10 cellular contexts compared by ENCODE assay signal in genomic region chr7:159070422-159071148, GRCh38.
DNase-seq lines count a peak whose midpoint lies in the region; ATAC-seq lines count a peak whose summit lies in the region.
"Had no signal": no experiment of that assay in that cellular context is flagged by ENCODE, and none has a peak within 500 bp of the region (broad histone marks: within the 10 kb centered on the region; RNA-seq: fewer than 3 reads in every experiment).

No MANE protein-coding gene starts in this region.

- no peaks in the 10 kb centered on the region for H3K27me3 ChIP-seq in mesenchymal stem cell (ENCODE audit: control insufficient read depth in 1 of 2, insufficient read depth in 1 of 2, low read length in 2 of 2)
- H3K27me3 ChIP-seq: testis had no signal

- H2BK15ac ChIP-seq in mesenchymal stem cell (ENCODE audit: low read depth, poor library complexity, severe bottlenecking): no peak overlapping the region

- intact Hi-C loops in activated T-helper 1 cell treated with anti-CD3 and anti-CD28 coated beads, Interleukin-12 subunit alpha, Interleukin-12 subunit beta, Interleukin-2, Interleukin-4 antibody, amounts not matched to agents 30 ng/mL and 10 ng/mL and 1 ng/mL, durations not matched to agents 14 hours and 24 hours and 36 hours (cut with micrococcal nuclease): loop anchor here (2.0 kb wide), 1 partner anchor 14 kb away; no protein-coding TSS in a partner anchor

- H3K23ac ChIP-seq in mesenchymal stem cell (ENCODE audit: low read length in 2 of 2): no peak overlapping the region

- H3K4ac ChIP-seq in mesenchymal stem cell (ENCODE audit: low read depth in 1 of 2, low read length in 2 of 2): no peak overlapping the region

- H3K14ac ChIP-seq in mesenchymal stem cell (ENCODE audit: low read length in 2 of 2): no peak overlapping the region

- H3K36me3 Mint-ChIP-seq in activated T-helper 1 cell treated with anti-CD3 and anti-CD28 coated beads, Interleukin-12 subunit alpha, Interleukin-12 subunit beta, Interleukin-2, Interleukin-4 antibody, amounts not matched to agents 30 ng/mL and 10 ng/mL and 1 ng/mL, durations not matched to agents 14 hours and 24 hours and 36 hours (ENCODE audit: low read depth): no peaks in the 10 kb centered on the region

- no peaks in the 10 kb centered on the region for H3K4me1 ChIP-seq in mesenchymal stem cell (ENCODE audit: control insufficient read depth, insufficient read depth, low read depth, low read length)

- H2AK5ac ChIP-seq in mesenchymal stem cell (ENCODE audit: low read length, severe bottlenecking): no peak overlapping the region

- H2AFZ ChIP-seq in mesenchymal stem cell (ENCODE audit: low read depth, low read length): no peak overlapping the region

- no peak overlapping the region for H3K4me2 ChIP-seq in mesenchymal stem cell (ENCODE audit: low read length, poor library complexity, severe bottlenecking)

- no peak overlapping the region for H3K27ac ChIP-seq in mesenchymal stem cell (ENCODE audit: low read length, poor library complexity, severe bottlenecking)
- H3K27ac ChIP-seq: testis had no signal

- H3K9ac ChIP-seq in mesenchymal stem cell (ENCODE audit: low read length): no peak overlapping the region

- H3K4me3 ChIP-seq in mesenchymal stem cell (ENCODE audit: insufficient read depth in 1 of 2, low read depth in 1 of 2, low read length in 2 of 2): no peak overlapping the region
- H3K4me3 ChIP-seq: testis had no signal

- no peaks in the 10 kb centered on the region for H3K9me3 ChIP-seq in mesenchymal stem cell (ENCODE audit: control insufficient read depth, low read length)
- H3K9me3 ChIP-seq: testis had no signal

- H3K27ac Mint-ChIP-seq in activated T-helper 1 cell treated with anti-CD3 and anti-CD28 coated beads, Interleukin-12 subunit alpha, Interleukin-12 subunit beta, Interleukin-2, Interleukin-4 antibody, amounts not matched to agents 30 ng/mL and 10 ng/mL and 1 ng/mL, durations not matched to agents 14 hours and 24 hours and 36 hours: peak overlapping the region; percentile 57

- 64% methylated on average over 17 of the region's 17 CpGs for WGBS in mesenchymal stem cell

- no peaks in the 10 kb centered on the region for H3K79me1 ChIP-seq in mesenchymal stem cell (replicated peaks; ENCODE audit: low read length, poor library complexity, severe bottlenecking)

- peaks cover 3% of the 10 kb centered on the region for H3K27me3 Mint-ChIP-seq in activated T-helper 1 cell treated with anti-CD3 and anti-CD28 coated beads, Interleukin-12 subunit alpha, Interleukin-12 subunit beta, Interleukin-2, Interleukin-4 antibody, amounts not matched to agents 30 ng/mL and 10 ng/mL and 1 ng/mL, durations not matched to agents 14 hours and 24 hours and 36 hours (ENCODE audit: insufficient read depth)

- no peak overlapping the region for H2BK5ac ChIP-seq in mesenchymal stem cell (ENCODE audit: low read depth, low read length, poor library complexity, severe bottlenecking)

- no peaks in the 10 kb centered on the region for H3K9me3 Mint-ChIP-seq in activated T-helper 1 cell treated with anti-CD3 and anti-CD28 coated beads, Interleukin-12 subunit alpha, Interleukin-12 subunit beta, Interleukin-2, Interleukin-4 antibody, amounts not matched to agents 30 ng/mL and 10 ng/mL and 1 ng/mL, durations not matched to agents 14 hours and 24 hours and 36 hours

- no peak overlapping the region for H4K8ac ChIP-seq in mesenchymal stem cell (ENCODE audit: low read length)

- DNase-seq in Daoy (ENCODE audit: low read depth) (peak; percentile 79), lung microvascular endothelial cell (ENCODE audit: low read depth in 2 of 2) (peak; percentile 5 to 18), SW 1271 (lab: John Stamatoyannopoulos, UW) (no peak), mesenchymal stem cell (no peak), nucleus accumbens (lab: John Stamatoyannopoulos, UW) (no peak)
- peak; percentile 21 for DNase-seq in activated T-helper 1 cell treated with anti-CD3 and anti-CD28 coated beads, Interleukin-12 subunit alpha, Interleukin-12 subunit beta, Interleukin-2, Interleukin-4 antibody, amounts not matched to agents 30 ng/mL and 10 ng/mL and 1 ng/mL, durations not matched to agents 14 hours and 24 hours and 36 hours (ENCODE audit: low spot score)
- DNase-seq: HCEC 1CT, testis had no signal

- peak; percentile 66 for ATAC-seq in HG02981 (IDR thresholded peaks at IDR 0.05; ENCODE audit: unreplicated experiment)
- no peak for ATAC-seq in GM21576 (IDR thresholded peaks at IDR 0.05; ENCODE audit: unreplicated experiment)

- no peak overlapping the region for H3K18ac ChIP-seq in mesenchymal stem cell (ENCODE audit: low read depth in 1 of 2, low read length in 2 of 2)

- no peak overlapping the region for H2BK120ac ChIP-seq in mesenchymal stem cell (ENCODE audit: low read depth, low read length)

- H3K36me3 ChIP-seq in mesenchymal stem cell (ENCODE audit: control insufficient read depth in 1 of 2, insufficient read depth in 2 of 2, low read depth in 1 of 2, low read length in 2 of 2): no peaks in the 10 kb centered on the region

- no peak overlapping the region for H2BK12ac ChIP-seq in mesenchymal stem cell (ENCODE audit: low read length in 2 of 2)

- H4K91ac ChIP-seq in mesenchymal stem cell (ENCODE audit: low read length): no peak overlapping the region

- peaks cover 32% of the 10 kb centered on the region for H3K4me1 Mint-ChIP-seq in activated T-helper 1 cell treated with anti-CD3 and anti-CD28 coated beads, Interleukin-12 subunit alpha, Interleukin-12 subunit beta, Interleukin-2, Interleukin-4 antibody, amounts not matched to agents 30 ng/mL and 10 ng/mL and 1 ng/mL, durations not matched to agents 14 hours and 24 hours and 36 hours (ENCODE audit: low read depth)

- no peak overlapping the region for H3K4me3 Mint-ChIP-seq in activated T-helper 1 cell treated with anti-CD3 and anti-CD28 coated beads, Interleukin-12 subunit alpha, Interleukin-12 subunit beta, Interleukin-2, Interleukin-4 antibody, amounts not matched to agents 30 ng/mL and 10 ng/mL and 1 ng/mL, durations not matched to agents 14 hours and 24 hours and 36 hours

Comparison
In these comparisons a context has a peak if more than half of its experiments do, and no peak if none do; other contexts are left out.
1. DNase-seq: peak in Daoy (single experiment), activated T-helper 1 cell treated with anti-CD3 and anti-CD28 coated beads, Interleukin-12 subunit alpha, Interleukin-12 subunit beta, Interleukin-2, Interleukin-4 antibody, amounts not matched to agents 30 ng/mL and 10 ng/mL and 1 ng/mL, durations not matched to agents 14 hours and 24 hours and 36 hours (single experiment) and lung microvascular endothelial cell (2 of 2); none in SW 1271 (0 of 2), mesenchymal stem cell (single experiment) and nucleus accumbens (0 of 56).